8 cellular contexts compared by ENCODE assay signal in genomic region chr9:14322211-14323082, GRCh38. TPM values are rescaled to one million over a fixed set of nuclear protein-coding genes. Genes with fewer than 3 reads are reported as not detected.
DNase-seq lines count a peak whose midpoint lies in the region; ATAC-seq and TF ChIP-seq lines count a peak whose summit lies in the region.

No MANE protein-coding gene starts in this region.

- peak overlapping the region; percentile 76 to 94 (median 89) for H3K4me3 Mint-ChIP-seq in naive thymus-derived CD8-positive, alpha-beta T cell
- H3K4me3 Mint-ChIP-seq in stimulated activated naive B cell treated with anti-CD40 and anti-IgM and Interleukin-4, amounts not matched to agents 10 μg/mL and 1 μg/mL and 100 μg/mL, for 72 hours = peak overlapping the region; percentile 87 to 92

- peaks cover 32% of the 10 kb centered on the region; the same call in 1 of the 2 replicates for H3K79me2 ChIP-seq in OCI-LY7 (ENCODE audit: insufficient read depth, low read depth, low read length)
- H3K79me2 ChIP-seq in fibroblast of lung (ENCODE audit: control insufficient read depth, insufficient read depth, low read length) = no peaks in the 10 kb centered on the region

- peak overlapping the region; percentile 86 for H3K27ac ChIP-seq in OCI-LY7 (ENCODE audit: low read depth, low read length, poor library complexity, severe bottlenecking)
- peak overlapping the region; percentile 79 for H3K27ac ChIP-seq in fibroblast of lung (ENCODE audit: insufficient read depth, low read length)

- H3K27ac Mint-ChIP-seq in naive thymus-derived CD8-positive, alpha-beta T cell = peak overlapping the region in 6 of 10 donors; percentile 8 to 71 (median 32)
- peak overlapping the region; percentile 86 for H3K27ac Mint-ChIP-seq in stimulated activated naive B cell treated with anti-CD40 and anti-IgM and Interleukin-4, amounts not matched to agents 10 μg/mL and 1 μg/mL and 100 μg/mL, for 72 hours

- BruUV-seq in OCI-LY7 (replicated peaks; lab: Mats Ljungman, UMichigan) = no TSS peak

- CTCF ChIA-PET in OCI-LY7 (lab: Charles Lee; ENCODE audit: unreplicated experiment) = no interaction called here

- intact Hi-C loops in OCI-LY7 (cut with micrococcal nuclease; ENCODE audit: unreplicated experiment) = loop anchor here (2.0 to 5.0 kb wide), 5 partner anchors 166 to 1230 kb away; partner anchors contain the start of genes CCDC171, SNAPC3 and ZDHHC21

- H3K4me3 ChIP-seq in OCI-LY7 (ENCODE audit: low read depth, low read length, poor library complexity, severe bottlenecking) = peak overlapping the region; percentile 83
- H3K4me3 ChIP-seq in fibroblast of lung (replicated peaks in 1 of 4; ENCODE audit: control extremely low read depth in 1 of 4, insufficient read depth in 1 of 4, low read depth in 3 of 4, low read length in 4 of 4) = peak overlapping the region; percentile 42 to 76 (median 66)

- peak; percentile 88 for ATAC-seq in GM21367 (IDR thresholded peaks at IDR 0.05; ENCODE audit: unreplicated experiment)
- ATAC-seq in naive thymus-derived CD8-positive, alpha-beta T cell = peak; percentile 81 to 82
- peak; percentile 92 to 93 for ATAC-seq in stimulated activated naive B cell treated with anti-CD40 and anti-IgM and Interleukin-4, amounts not matched to agents 10 μg/mL and 1 μg/mL and 100 μg/mL, for 72 hours (replicated peaks)

- no peaks in the 10 kb centered on the region for H4K20me1 ChIP-seq in OCI-LY7 (ENCODE audit: insufficient read depth, low read length)
- no peaks in the 10 kb centered on the region for H4K20me1 ChIP-seq in fibroblast of lung (ENCODE audit: control insufficient read depth, extremely low read depth, insufficient read depth, low read length)

- H3K27me3 ChIP-seq in fibroblast of lung (ENCODE audit: control insufficient read depth, insufficient read depth, low read length) = no peaks in the 10 kb centered on the region

- H3K9me3 Mint-ChIP-seq in naive thymus-derived CD8-positive, alpha-beta T cell = peaks cover 0 to 3% (median 0%) of the 10 kb centered on the region in 9 donors
- peaks cover 0 to 3% of the 10 kb centered on the region in 2 donors for H3K9me3 Mint-ChIP-seq in stimulated activated naive B cell treated with anti-CD40 and anti-IgM and Interleukin-4, amounts not matched to agents 10 μg/mL and 1 μg/mL and 100 μg/mL, for 72 hours

- H3K36me3 ChIP-seq in OCI-LY7 (ENCODE audit: insufficient read depth, low read length) (no peaks in the 10 kb centered on the region), fibroblast of lung (ENCODE audit: control insufficient read depth, insufficient read depth, low read length) (no peaks in the 10 kb centered on the region)

- POLR2A ChIA-PET in OCI-LY7 (lab: Charles Lee) = interaction anchor here (0.6 kb wide), 1 partner anchor 371 kb away, joined by 3 read pairs; no protein-coding TSS in a partner anchor
- POLR2A ChIA-PET in naive thymus-derived CD8-positive, alpha-beta T cell (lab: Charles Lee) = no interaction called here

- H3K9me3 ChIP-seq in OCI-LY7 (ENCODE audit: low read length) (no peaks in the 10 kb centered on the region), fibroblast of lung (ENCODE audit: control insufficient read depth, insufficient read depth, low read depth, low read length) (no peaks in the 10 kb centered on the region)

- DNase-seq in DMS153 (lab: John Stamatoyannopoulos, UW) (peak; percentile 95), HT-29 (ENCODE audit: low spot score) (peak; percentile 90), OCI-LY7 (ENCODE audit: low spot score) (peak; percentile 94), activated T-helper 1 cell treated with Interleukin-2 at 50 U/mL for 16 hours (ENCODE audit: low read depth) (peak; percentile 42), fibroblast of lung (ENCODE audit: low read depth in 2 of 2) (peak; percentile 90 to 92)
- DNase-seq in naive thymus-derived CD8-positive, alpha-beta T cell = peak; percentile 25 to 70 (median 39)
- peak; percentile 69 for DNase-seq in stimulated activated naive B cell treated with anti-CD40 and anti-IgM and Interleukin-4, amounts not matched to agents 10 μg/mL and 1 μg/mL and 100 μg/mL, for 72 hours

- H3K4me2 ChIP-seq in OCI-LY7 (ENCODE audit: low read length) (peak overlapping the region; percentile 86), fibroblast of lung (ENCODE audit: extremely low read depth, insufficient read depth, low read length) (peak overlapping the region; percentile 92)

- no peaks in the 10 kb centered on the region for H3K36me3 Mint-ChIP-seq in naive thymus-derived CD8-positive, alpha-beta T cell
- H3K36me3 Mint-ChIP-seq in stimulated activated naive B cell treated with anti-CD40 and anti-IgM and Interleukin-4, amounts not matched to agents 10 μg/mL and 1 μg/mL and 100 μg/mL, for 72 hours = peaks cover 0 to 3% of the 10 kb centered on the region in 2 donors

- TF ChIP-seq CTCF in OCI-LY7 (conservative IDR thresholded peaks at IDR 0.05; ENCODE audit: low read length) (no peak), fibroblast of lung (conservative IDR thresholded peaks at IDR 0.05 in 1 of 2, IDR thresholded peaks at IDR 0.05 in 1 of 2; ENCODE audit: low read depth in 1 of 2, low read length in 2 of 2) (peak; percentile 34 to 37)

- H3K4me1 Mint-ChIP-seq in naive thymus-derived CD8-positive, alpha-beta T cell = peaks cover 6 to 16% (median 14%) of the 10 kb centered on the region in 4 donors
- H3K4me1 Mint-ChIP-seq in stimulated activated naive B cell treated with anti-CD40 and anti-IgM and Interleukin-4, amounts not matched to agents 10 μg/mL and 1 μg/mL and 100 μg/mL, for 72 hours = peaks cover 7 to 12% of the 10 kb centered on the region in 2 donors

- H3K9ac ChIP-seq in fibroblast of lung (ENCODE audit: insufficient read depth, low read length) = peak overlapping the region; percentile 79

- peaks cover 24 to 51% (median 28%) of the 10 kb centered on the region in 5 donors for H3K27me3 Mint-ChIP-seq in naive thymus-derived CD8-positive, alpha-beta T cell
- H3K27me3 Mint-ChIP-seq in stimulated activated naive B cell treated with anti-CD40 and anti-IgM and Interleukin-4, amounts not matched to agents 10 μg/mL and 1 μg/mL and 100 μg/mL, for 72 hours = peaks cover 33 to 41% of the 10 kb centered on the region in 2 donors

- H3K9me2 ChIP-seq in OCI-LY7 (ENCODE audit: insufficient read depth, low read length) = no peaks in the 10 kb centered on the region

- H3K4me1 ChIP-seq in OCI-LY7 (ENCODE audit: insufficient read depth, low read length, poor library complexity, severe bottlenecking) = peaks cover 55% of the 10 kb centered on the region
- peaks cover 7% of the 10 kb centered on the region for H3K4me1 ChIP-seq in fibroblast of lung (ENCODE audit: control insufficient read depth, extremely low read depth, insufficient read depth, low read length)

- H2AFZ ChIP-seq in OCI-LY7 (ENCODE audit: low read length) (peak overlapping the region; percentile 84), fibroblast of lung (ENCODE audit: low read length) (peak overlapping the region; percentile 76)

RNA-seq across cellular contexts. Expression of gene NFIB, which starts 8.5 kb away (rescaled TPM):
- total RNA-seq in HT-29 (2014; rRNA removed; shearing (Covaris generic)) = 13.6 and 29.5 TPM in 2 replicates
- total RNA-seq in OCI-LY7 (2014; rRNA removed; shearing (Covaris generic)) = 10.7 and 13.7 TPM in 2 replicates
- total RNA-seq in OCI-LY7 (2022) (24.5 and 25.1 TPM in 2 replicates), fibroblast of lung (36.3 and 56.0 TPM in 2 replicates)
- 29.3 and 46.5 TPM in 2 replicates for polyA plus RNA-seq in fibroblast of lung
- polyA plus RNA-seq in fibroblast of lung (2012) = 17.0 and 20.4 TPM in 2 replicates
- polyA minus RNA-seq in fibroblast of lung (ENCODE audit: low replicate concordance) = 69.4 and 157 TPM in 2 replicates
- total RNA-seq in naive thymus-derived CD8-positive, alpha-beta T cell = not detected
- polyA plus RNA-seq in naive thymus-derived CD8-positive, alpha-beta T cell = under 1 TPM in 1 of 3 donors, not detected in 2; 0.22 TPM

Comparison
In these comparisons a context has a peak if more than half of its experiments do, and no peak if none do; other contexts are left out.
1. Peak in every context shown above with its lines: DNase-seq, ATAC-seq, H3K4me3 ChIP-seq and H3K27ac ChIP-seq.
2. DNase-seq: peak in every context shown above with its lines; median percentile 95 in DMS153; 94 in OCI-LY7; 91 in fibroblast of lung; 90 in HT-29; 69 in stimulated activated naive B cell treated with anti-CD40 and anti-IgM and Interleukin-4, amounts not matched to agents 10 μg/mL and 1 μg/mL and 100 μg/mL, for 72 hours; 42 in activated T-helper 1 cell treated with Interleukin-2 at 50 U/mL for 16 hours; 39 in naive thymus-derived CD8-positive, alpha-beta T cell.
3. RNA of gene NFIB, which starts 8.5 kb away (total RNA-seq): 36.3 to 56.0 TPM in fibroblast of lung, 10.7 to 25.1 TPM in OCI-LY7 and 13.6 to 29.5 TPM in HT-29; not detected in naive thymus-derived CD8-positive, alpha-beta T cell; every median in the first group is over 10 times any median in the second.